33 cellular contexts compared by ENCODE assay signal in genomic region chr10:93560541-93560940, GRCh38. TPM values are rescaled to one million over a fixed set of nuclear protein-coding genes. Genes with fewer than 3 reads are reported as not detected.
"Had no signal": no experiment of that assay in that cellular context is flagged by ENCODE, and none has a peak within 500 bp of the region (broad histone marks: within the 10 kb centered on the region; RNA-seq: fewer than 3 reads in every experiment).

No MANE protein-coding gene starts in this region.

- H3K36me3 ChIP-seq: Peyer's patch, SJSA1 had no signal

- H3K9ac ChIP-seq: KMS-11, SK-N-SH had no signal

- H3K27ac ChIP-seq: KMS-11, Peyer's patch, SJSA1 had no signal

- DNase-seq: Karpas-422, KBM-7, MM.1S, MV-4-11, NCI-H1092, NCI-H1105, NCI-H1417 treated with DMSO at 0.1 percent for 48 hours, NCI-H1436 treated with DMSO at 0.1 percent for 48 hours, NCI-H1694 treated with DMSO at 0.1 percent for 48 hours, NCI-H187 treated with DMSO at 0.1 percent for 48 hours, NCI-H2029 treated with DMSO at 0.1 percent for 48 hours, NCI-H2081 treated with DMSO at 0.1 percent for 48 hours, NCI-H2107, NCI-H2171, NCI-H226, NCI-H446 treated with DMSO at 0.1 percent for 48 hours, NCI-H510A, NCI-H524, NCI-H526, NCI-H69, NCI-H748 treated with DMSO at 0.1 percent for 48 hours, NCI-H82, Peyer's patch, Right ventricle myocardium superior, RPMI8226, SHP77 treated with DMSO at 0.1 percent for 48 hours, SK-N-SH, SW 1271 had no signal

- H3K4me3 ChIP-seq: Peyer's patch, SJSA1 had no signal

- H3K27me3 ChIP-seq: Peyer's patch, SJSA1 had no signal

- H3K9me3 ChIP-seq: Peyer's patch, SJSA1, SK-N-SH had no signal

- H3K4me2 ChIP-seq: KMS-11, SK-N-SH had no signal

- H3K4me1 ChIP-seq: Peyer's patch, SJSA1 had no signal

RNA-seq across cellular contexts. Expression of gene FFAR4, which starts 5.9 kb away (rescaled TPM):
- total RNA-seq: LHCN-M2, MCF 10A, OCI-LY7, SJSA1 had no signal
- polyA plus RNA-seq: SK-N-SH had no signal

RNA-seq across cellular contexts. Expression of gene RBP4, which starts 40.5 kb away (rescaled TPM):
- total RNA-seq: MCF 10A, OCI-LY7 had no signal
- polyA plus RNA-seq: SK-N-SH had no signal

RNA-seq across cellular contexts. Expression of gene PDE6C, which starts 51.8 kb away (rescaled TPM):
- total RNA-seq: LHCN-M2, MCF 10A, Peyer's patch, Right ventricle myocardium superior, SJSA1 had no signal
- polyA plus RNA-seq: SK-N-SH had no signal
